In the genomic region with DNA sequence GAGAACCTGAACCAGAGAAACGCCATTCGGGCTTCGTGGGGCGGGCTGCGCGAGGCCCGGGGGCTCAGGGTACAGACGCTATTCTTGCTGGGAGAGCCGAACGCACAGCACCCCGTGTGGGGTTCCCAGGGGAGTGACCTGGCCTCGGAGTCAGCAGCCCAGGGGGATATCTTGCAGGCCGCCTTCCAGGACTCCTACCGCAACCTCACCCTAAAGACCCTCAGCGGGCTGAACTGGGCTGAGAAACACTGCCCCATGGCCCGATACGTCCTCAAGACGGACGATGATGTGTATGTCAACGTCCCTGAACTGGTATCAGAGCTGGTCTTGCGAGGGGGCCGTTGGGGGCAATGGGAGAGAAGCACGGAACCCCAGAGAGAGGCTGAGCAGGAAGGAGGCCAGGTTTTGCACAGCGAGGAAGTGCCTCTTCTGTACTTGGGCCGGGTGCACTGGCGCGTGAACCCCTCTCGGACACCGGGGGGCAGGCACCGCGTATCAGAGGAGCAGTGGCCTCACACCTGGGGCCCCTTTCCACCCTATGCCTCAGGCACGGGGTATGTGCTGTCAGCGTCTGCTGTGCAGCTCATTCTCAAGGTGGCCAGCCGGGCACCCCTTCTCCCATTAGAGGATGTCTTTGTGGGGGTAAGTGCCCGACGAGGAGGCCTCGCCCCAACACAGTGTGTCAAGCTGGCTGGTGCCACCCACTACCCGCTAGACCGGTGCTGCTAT, we compare ENCODE assay signal across 8 cellular contexts. TPM values are rescaled to one million over a fixed set of nuclear protein-coding genes. Genes with fewer than 3 reads are reported as not detected.
A peak's percentile ranks its signal among the peaks of the same experiment; 100 is the strongest.
DNase-seq lines count a peak whose midpoint lies in the region; ATAC-seq and TF ChIP-seq lines count a peak whose summit lies in the region.

No MANE protein-coding gene starts in this region.

- H3K4me3 ChIP-seq in HCT116 (replicated peaks in 1 of 2; ENCODE audit: low read depth in 1 of 2, low read length in 2 of 2) (no peak overlapping the region), osteoblast (ENCODE audit: insufficient read depth, low read length) (peak overlapping the region; percentile 67)

- H3K4me1 ChIP-seq in HCT116 (ENCODE audit: control insufficient read depth in 1 of 2, insufficient read depth in 2 of 2, low read length in 2 of 2) (peaks cover 43 to 67% of the 10 kb centered on the region in 2 experiments), osteoblast (ENCODE audit: insufficient read depth, low read length) (peaks cover 40% of the 10 kb centered on the region)

- no peaks in the 10 kb centered on the region for H3K9me2 ChIP-seq in HCT116 (ENCODE audit: insufficient read depth)

- H3K4me2 ChIP-seq in HCT116 (ENCODE audit: low read length) = peak overlapping the region; percentile 86
- H3K4me2 ChIP-seq in osteoblast (ENCODE audit: insufficient read depth, low read length) = peak overlapping the region; percentile 72

- peak overlapping the region; percentile 82 for H3K27ac ChIP-seq in CD4-positive, alpha-beta T cell (ENCODE audit: low read depth, low read length)
- peak overlapping the region; percentile 82 for H3K27ac ChIP-seq in HCT116 (ENCODE audit: low read depth, low read length)
- H3K27ac ChIP-seq in osteoblast (ENCODE audit: low read depth, low read length) = peak overlapping the region; percentile 19

- H3K4me1 Mint-ChIP-seq in CD4-positive, alpha-beta T cell (ENCODE audit: low read depth) = peaks cover 59% of the 10 kb centered on the region

- H4K20me1 ChIP-seq in HCT116 (ENCODE audit: insufficient read depth) = peaks cover 22% of the 10 kb centered on the region
- peaks cover 50% of the 10 kb centered on the region for H4K20me1 ChIP-seq in osteoblast (ENCODE audit: insufficient read depth, low read length)

- no peak for TF ChIP-seq CTCF in CD4-positive, alpha-beta T cell (IDR thresholded peaks at IDR 0.05)
- TF ChIP-seq CTCF in HCT116 (IDR thresholded peaks at IDR 0.05 in 2 of 3, conservative IDR thresholded peaks at IDR 0.05 in 1 of 3; ENCODE audit: borderline replicate concordance in 1 of 3, insufficient read depth in 1 of 3, low read depth in 2 of 3, low read length in 2 of 3) (peak in 1 of 3 experiments; percentile 26; a peak in 1 of 6 replicates), osteoblast (IDR thresholded peaks at IDR 0.05; ENCODE audit: extremely low read depth, low read depth, low read length) (no peak)

- H3K27me3 Mint-ChIP-seq in CD4-positive, alpha-beta T cell = no peaks in the 10 kb centered on the region

- H3K9ac ChIP-seq in HCT116 (ENCODE audit: low read length) = peak overlapping the region; percentile 98

- H3K79me2 ChIP-seq in HCT116 (ENCODE audit: insufficient read depth, low read length) = peaks cover 34% of the 10 kb centered on the region
- peaks cover 31% of the 10 kb centered on the region for H3K79me2 ChIP-seq in osteoblast (ENCODE audit: insufficient read depth, low read length)

- H3K27me3 ChIP-seq in CD4-positive, alpha-beta T cell (ENCODE audit: control insufficient read depth, insufficient read depth, low read length) = no peaks in the 10 kb centered on the region
- H3K27me3 ChIP-seq in HCT116 (ENCODE audit: insufficient read depth, low read length) = no peaks in the 10 kb centered on the region
- H3K27me3 ChIP-seq in osteoblast (ENCODE audit: insufficient read depth, low read length) = no peaks in the 10 kb centered on the region

- TF ChIP-seq RAD21 in HCT116 (IDR thresholded peaks at IDR 0.05; ENCODE audit: low read depth) = no peak

- intact Hi-C loops in CD4-positive, alpha-beta T cell (cut with DNase I, micrococcal nuclease) = loop anchor here (1.0 to 10.0 kb wide), 6 partner anchors 11 to 507 kb away; partner anchors contain the start of genes LEMD2 (in 1 of the 2), PFDN6 (in 1 of the 2), RGL2 (in 1 of the 2) and TAPBP (in 1 of the 2)
- intact Hi-C loops in HCT116 (cut with micrococcal nuclease) = loop anchor here (1.0 kb wide), 1 partner anchor 67 kb away; no protein-coding TSS in a partner anchor

- no TSS peak for BruUV-seq in HCT116 (replicated peaks; lab: Mats Ljungman, UMichigan)

- H2AFZ ChIP-seq in HCT116 (ENCODE audit: low read depth, low read length, poor library complexity, severe bottlenecking) (no peak overlapping the region), osteoblast (ENCODE audit: low read length) (no peak overlapping the region)

- H3K4me3 Mint-ChIP-seq in CD4-positive, alpha-beta T cell = peak overlapping the region; percentile 93

- peak in 4 of 10 experiments; percentile 10 to 36 (median 21) for DNase-seq in CD4-positive, alpha-beta T cell
- DNase-seq in HCT116 (ENCODE audit: low read depth, low spot score) (no peak), osteoblast (ENCODE audit: insufficient read length, low spot score, missing footprints) (no peak), ureter (ENCODE audit: low spot score) (no peak)
- DNase-seq in activated CD4-positive, CD25-positive, alpha-beta regulatory T cell treated with anti-CD3 and anti-CD28 coated beads, Interleukin-2, amount 50 U/mL, for 72 hours = peak; percentile 38

- peak; percentile 17 for ATAC-seq in CD4-positive, alpha-beta T cell (ENCODE audit: poor library complexity)
- ATAC-seq in HCT116 (peak; percentile 9; the same call in 1 of the 2 replicates), esophagus mucosa (peak; percentile 3), GM19467 (IDR thresholded peaks at IDR 0.05; ENCODE audit: unreplicated experiment) (no peak), GM18907 (IDR thresholded peaks at IDR 0.05; ENCODE audit: unreplicated experiment) (no peak)

- peak overlapping the region; percentile 97 for H3K27ac Mint-ChIP-seq in CD4-positive, alpha-beta T cell

- H3K36me3 Mint-ChIP-seq in CD4-positive, alpha-beta T cell (ENCODE audit: low read depth) = peaks cover 83% of the 10 kb centered on the region

- no peaks in the 10 kb centered on the region for H3K9me3 Mint-ChIP-seq in CD4-positive, alpha-beta T cell

- H3K36me3 ChIP-seq in HCT116 (ENCODE audit: control insufficient read depth in 1 of 2, insufficient read depth in 2 of 2, low read length in 2 of 2) (peaks cover 28 to 52% of the 10 kb centered on the region in 2 experiments), osteoblast (ENCODE audit: insufficient read depth, low read length) (peaks cover 77% of the 10 kb centered on the region)

- RAD21 ChIA-PET in HCT116 (lab: Charles Lee; ENCODE audit: low non-redundant PET in 1 of 2, low total read pairs in 2 of 2, uncharacterized antibody in 2 of 2, unreplicated experiment in 2 of 2) = no interaction called here

- CTCF ChIA-PET in CD4-positive, alpha-beta T cell (lab: Charles Lee) = interaction anchor here (0.5 to 2.8 kb wide), 16 partner anchors 11 to 238 kb away, joined by 3 to 22 read pairs (median 4); partner anchors contain the start of genes CUTA, PFDN6, RGL2 and RING1
- CTCF ChIA-PET in HCT116 (lab: Charles Lee) = interaction anchor here (1.2 to 1.8 kb wide), 6 partner anchors 11 to 148 kb away, joined by 3 to 9 read pairs (median 6); partner anchors contain the start of genes PFDN6, RGL2, WDR46 and ZBTB22

- no peaks in the 10 kb centered on the region for H3K9me3 ChIP-seq in CD4-positive, alpha-beta T cell (ENCODE audit: control insufficient read depth, low read length)
- H3K9me3 ChIP-seq in HCT116 (ENCODE audit: control insufficient read depth in 1 of 2, insufficient read depth in 1 of 2, low read depth in 1 of 2, low read length in 2 of 2) = no peaks in the 10 kb centered on the region
- H3K9me3 ChIP-seq in osteoblast (ENCODE audit: low read depth, low read length) = no peaks in the 10 kb centered on the region

- no peak for TF ChIP-seq POLR2A in HCT116 (IDR thresholded peaks at IDR 0.05; ENCODE audit: borderline replicate concordance, extremely low read depth, insufficient read depth, insufficient read length)

- POLR2A ChIA-PET in CD4-positive, alpha-beta T cell (lab: Charles Lee) = interaction anchor here (0.6 to 4.4 kb wide), 24 partner anchors 9 to 1304 kb away, joined by 3 to 76 read pairs (median 6); partner anchors contain the start of genes CUTA, ITPR3, PFDN6 and PHF1
- POLR2A ChIA-PET in HCT116 (lab: Charles Lee) = interaction anchor here (0.8 to 2.4 kb wide), 9 partner anchors 11 to 132 kb away, joined by 3 to 12 read pairs (median 6); partner anchors contain the start of genes PFDN6, RGL2 and WDR46

TF ChIP-seq in HCT116, 20 proteins besides CTCF, POLR2A, EP300 and RAD21:
- no peak for TF ChIP-seq FOSL1 (IDR thresholded peaks at IDR 0.05; ENCODE audit: low read depth)
- no peak for TF ChIP-seq ATF3 (IDR thresholded peaks at IDR 0.05)
TF ChIP-seq in HCT116: peak in this region for 0.

RNA-seq across cellular contexts. Expression of gene B3GALT4, which starts 0.9 kb away (rescaled TPM):
- 10 to 100 TPM; 11.1 to 12.7 TPM for total RNA-seq in CD4-positive, alpha-beta T cell
- total RNA-seq in HCT116 (2021; ENCODE audit: unreplicated experiment) (1.9 TPM), esophagus mucosa (16.9 TPM), osteoblast (3.8 and 4.3 TPM in 2 replicates), ureter (20.2 TPM)
- polyA plus RNA-seq in HCT116 (2012) = 0.52 and 1.3 TPM in 2 replicates

RNA-seq across cellular contexts. Expression of gene RPS18, which starts 6.0 kb away (rescaled TPM):
- total RNA-seq in CD4-positive, alpha-beta T cell = 1,000 to 10,000 TPM; 5,159 to 5,309 TPM
- 4,062 TPM for total RNA-seq in HCT116 (2021; ENCODE audit: unreplicated experiment)
- 10,667 and 12,933 TPM in 2 replicates for polyA plus RNA-seq in HCT116 (2012)
- 3,499 TPM for total RNA-seq in esophagus mucosa
- total RNA-seq in osteoblast = 1,994 and 2,278 TPM in 2 replicates
- total RNA-seq in ureter = 3,074 TPM

RNA-seq across cellular contexts. Expression of gene VPS52, which starts 6.2 kb away (rescaled TPM):
- total RNA-seq in CD4-positive, alpha-beta T cell = 10 to 100 TPM; 67.9 TPM
- total RNA-seq in HCT116 (2021; ENCODE audit: unreplicated experiment) (58.2 TPM), esophagus mucosa (38.8 TPM), osteoblast (41.3 and 42.7 TPM in 2 replicates), ureter (80.8 TPM)
- 46.5 and 55.7 TPM in 2 replicates for polyA plus RNA-seq in HCT116 (2012)

RNA-seq across cellular contexts. Expression of gene WDR46, which starts 11.2 kb away (rescaled TPM):
- total RNA-seq in CD4-positive, alpha-beta T cell = 10 to 100 TPM; 13.6 to 15.8 TPM
- total RNA-seq in HCT116 (2021; ENCODE audit: unreplicated experiment) (90.6 TPM), esophagus mucosa (31.5 TPM), osteoblast (85.7 and 86.9 TPM in 2 replicates), ureter (53.8 TPM)
- 60.4 and 68.7 TPM in 2 replicates for polyA plus RNA-seq in HCT116 (2012)

RNA-seq across cellular contexts. Expression of gene PFDN6, which starts 11.6 kb away (rescaled TPM):
- 10 to 100 TPM in 1 of 2 experiments, 1 to 10 TPM in 1; 9.7 to 11.7 TPM for total RNA-seq in CD4-positive, alpha-beta T cell
- total RNA-seq in HCT116 (2021; ENCODE audit: unreplicated experiment) (90.5 TPM), esophagus mucosa (39.9 TPM), osteoblast (14.1 and 15.9 TPM in 2 replicates), ureter (49.9 TPM)
- polyA plus RNA-seq in HCT116 (2012) = 60.4 and 84.0 TPM in 2 replicates

Comparison
In these comparisons a context has a peak if more than half of its experiments do, and no peak if none do; other contexts are left out.
1. ATAC-seq: peak in CD4-positive, alpha-beta T cell (single experiment), HCT116 (single experiment) and esophagus mucosa (single experiment); none in GM19467 (single experiment) and GM18907 (single experiment).
2. H3K27ac ChIP-seq: peak in every context shown above with its lines; median percentile 82 in CD4-positive, alpha-beta T cell; 82 in HCT116; 19 in osteoblast.